In the genomic region with DNA sequence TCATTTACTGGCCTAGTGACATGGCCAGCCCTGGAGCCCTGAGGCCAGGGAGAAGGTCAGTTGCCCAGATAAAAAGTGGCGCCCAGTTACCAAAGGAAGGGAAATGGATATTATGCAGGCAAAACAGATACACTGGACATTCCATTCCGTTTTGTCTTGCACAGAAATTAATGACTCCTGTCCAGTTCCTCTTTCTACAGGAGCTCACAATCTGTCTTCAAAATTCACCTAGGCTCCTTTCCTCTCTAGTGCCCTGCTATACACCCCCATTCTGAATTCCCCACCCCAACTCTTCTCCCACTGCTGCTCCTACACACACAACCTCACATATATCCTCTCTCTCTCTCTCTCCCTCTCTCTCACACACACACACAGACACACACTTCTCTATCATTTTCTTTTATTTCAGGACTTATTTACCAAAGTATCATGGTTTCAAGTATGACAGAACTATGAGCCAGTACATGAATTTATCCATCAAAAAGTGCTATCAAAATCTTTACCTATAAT, we compare ENCODE assay signal across 18 cellular contexts.
"Had no signal": no experiment of that assay in that cellular context is flagged by ENCODE, and none has a peak within 500 bp of the region (broad histone marks: within the 10 kb centered on the region; RNA-seq: fewer than 3 reads in every experiment).

No MANE protein-coding gene starts in this region.

- ATAC-seq: left lung; natural killer cell; right cardiac atrium; stimulated activated memory B cell treated with anti-CD40 and anti-IgM and Interleukin-4, amounts not matched to agents 10 μg/mL and 1 μg/mL and 100 μg/mL, for 72 hours; stimulated activated naive CD8-positive, alpha-beta T cell treated with anti-CD3 and anti-CD28 coated beads, Interleukin-15, Interleukin-2, amounts not matched to agents 100 U/mL and 50 U/mL, for 24 hours had no signal

- H3K9me3 Mint-ChIP-seq: type B pancreatic cell had no signal

- H3K27me3 Mint-ChIP-seq: stimulated activated memory B cell treated with anti-CD40 and anti-IgM and Interleukin-4, amounts not matched to agents 10 μg/mL and 1 μg/mL and 100 μg/mL, for 72 hours; type B pancreatic cell had no signal

- DNase-seq: cerebellar nuclear complex; dorsolateral prefrontal cortex; effector CD4-positive, alpha-beta T cell; left lung; natural killer cell; psoas muscle; right cardiac atrium; spleen; stimulated activated CD4-positive, alpha-beta T cell treated with anti-CD3 and anti-CD28 coated beads, Interleukin-4, amount 100 ng/mL, for 4 hours; stimulated activated naive CD8-positive, alpha-beta T cell treated with anti-CD3 and anti-CD28 coated beads, Interleukin-15, Interleukin-2, amounts not matched to agents 100 U/mL and 50 U/mL, for 24 hours; substantia nigra; testis; tibial artery had no signal

- H3K36me3 ChIP-seq: left lung, neural progenitor cell, spleen, tibial artery had no signal

- H3K27me3 ChIP-seq: dorsolateral prefrontal cortex, left lung, neural progenitor cell, spleen, testis, tibial artery had no signal

- H3K4me1 ChIP-seq: left lung, parathyroid adenoma, spleen, testis had no signal

- H3K27ac Mint-ChIP-seq: natural killer cell; neural progenitor cell; stimulated activated memory B cell treated with anti-CD40 and anti-IgM and Interleukin-4, amounts not matched to agents 10 μg/mL and 1 μg/mL and 100 μg/mL, for 72 hours; type B pancreatic cell had no signal

- H2AFZ ChIP-seq: neural progenitor cell, parathyroid adenoma had no signal

- H3K27ac ChIP-seq: dorsolateral prefrontal cortex, left lung, neural progenitor cell, parathyroid adenoma, psoas muscle, skin epidermis, spleen, testis, tibial artery had no signal

- H3K4me3 Mint-ChIP-seq: natural killer cell; neural progenitor cell; stimulated activated memory B cell treated with anti-CD40 and anti-IgM and Interleukin-4, amounts not matched to agents 10 μg/mL and 1 μg/mL and 100 μg/mL, for 72 hours; type B pancreatic cell had no signal

- H3K4me3 ChIP-seq: dorsolateral prefrontal cortex, left lung, neural progenitor cell, psoas muscle, skin epidermis, spleen, testis, tibial artery had no signal

- H3K9ac ChIP-seq: neural progenitor cell, parathyroid adenoma had no signal

- H3K4me2 ChIP-seq: neural progenitor cell had no signal

- H3K4me1 Mint-ChIP-seq: natural killer cell; stimulated activated memory B cell treated with anti-CD40 and anti-IgM and Interleukin-4, amounts not matched to agents 10 μg/mL and 1 μg/mL and 100 μg/mL, for 72 hours had no signal

- H3K9me3 ChIP-seq: psoas muscle, testis, tibial artery had no signal

- H3K36me3 Mint-ChIP-seq: natural killer cell; stimulated activated memory B cell treated with anti-CD40 and anti-IgM and Interleukin-4, amounts not matched to agents 10 μg/mL and 1 μg/mL and 100 μg/mL, for 72 hours had no signal
